Comparison of ENCODE assay signal across 11 cellular contexts in genomic region chr7:158107806-158108205, GRCh38.
"Had no signal": no experiment of that assay in that cellular context is flagged by ENCODE, and none has a peak within 500 bp of the region (broad histone marks: within the 10 kb centered on the region; RNA-seq: fewer than 3 reads in every experiment).

No MANE protein-coding gene starts in this region.

- H3K4me3 ChIP-seq: ascending aorta, breast epithelium, lung, pancreas had no signal

- H3K9me3 ChIP-seq: ascending aorta, pancreas had no signal

- ATAC-seq: left colon, pancreas had no signal

- H3K36me3 ChIP-seq: ascending aorta, breast epithelium, pancreas had no signal

- DNase-seq: activated CD4-positive, alpha-beta T cell treated with anti-CD3 and anti-CD28 coated beads for 1 hour; activated CD4-positive, alpha-beta T cell treated with anti-CD3 and anti-CD28 coated beads, Interleukin-2, amount 50 U/mL, for 4 hours; activated naive CD4-positive, alpha-beta T cell treated with anti-CD3 and anti-CD28 coated beads, Interleukin-2, amount 10 ng/mL, durations not matched to agents 7 days and 5 days; activated T-cell treated with anti-CD3 and anti-CD28 coated beads, Interleukin-2, amount 50 U/mL, for 24 hours; left colon; midbrain; pancreas; stimulated activated CD4-positive, alpha-beta T cell treated with anti-CD3 and anti-CD28 coated beads, Interleukin-2, amount 100 ng/mL, for 24 hours had no signal

- H3K27ac ChIP-seq: ascending aorta, breast epithelium, pancreas had no signal

- H3K4me1 ChIP-seq: ascending aorta, breast epithelium, pancreas had no signal

- H3K27me3 ChIP-seq: ascending aorta, breast epithelium, pancreas had no signal
